28 cellular contexts compared by ENCODE assay signal in the genomic region with DNA sequence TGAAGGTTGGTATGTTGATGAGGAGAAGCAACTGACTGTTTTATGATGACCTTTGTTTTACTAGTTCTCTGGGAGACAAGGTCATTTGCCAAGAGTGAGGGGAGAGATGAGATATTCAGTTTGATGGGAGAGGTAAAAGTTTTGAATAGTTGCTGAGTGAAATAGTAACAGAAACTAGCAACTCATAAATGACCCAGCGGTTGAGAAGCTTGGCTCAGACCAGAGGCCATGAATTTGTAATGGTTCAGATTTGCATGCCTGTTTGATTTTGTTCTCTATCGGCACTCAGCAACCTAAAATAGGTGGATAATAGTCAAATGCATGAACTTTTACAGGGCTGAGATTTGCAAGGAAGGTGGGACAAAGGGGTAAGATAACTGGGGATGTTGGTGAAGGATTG.
"Had no signal": no experiment of that assay in that cellular context is flagged by ENCODE, and none has a peak within 500 bp of the region (broad histone marks: within the 10 kb centered on the region; RNA-seq: fewer than 3 reads in every experiment).

No MANE protein-coding gene starts in this region.

- H3K9me3 ChIP-seq: MG63, SJCRH30, SK-N-SH had no signal

- H3K36me3 ChIP-seq: MG63, SJCRH30 had no signal

- H3K4me1 ChIP-seq: SJCRH30 had no signal

- FAIRE-seq: astrocyte had no signal

- H3K27me3 ChIP-seq: SJCRH30 had no signal

- DNase-seq: activated CD4-positive, alpha-beta T cell treated with anti-CD3 and anti-CD28 coated beads for 36 hours; activated CD4-positive, alpha-beta T cell treated with anti-CD3 and anti-CD28 coated beads, Interleukin-2, amount 50 U/mL, for 1 hour; activated CD4-positive, CD25-positive, alpha-beta regulatory T cell; activated CD8-positive, alpha-beta memory T cell treated with anti-CD3 and anti-CD28 coated beads, Interleukin-2, amount 50 U/mL, for 48 hours; activated CD8-positive, alpha-beta T cell treated with anti-CD3 and anti-CD28 coated beads, Interleukin-2, amount 10 ng/mL, durations not matched to agents 7 days and 5 days; activated effector memory CD4-positive, alpha-beta T cell treated with anti-CD3 and anti-CD28 coated beads, Interleukin-2, amount 50 U/mL, for 16 hours; activated naive CD4-positive, alpha-beta T cell treated with anti-CD3 and anti-CD28 coated beads for 36 hours; activated T-cell treated with anti-CD3 and anti-CD28 coated beads, Interleukin-2, amount 50 U/mL, for 1 hour; amygdala; MG63; MV-4-11; NCI-H1092 treated with DMSO at 0.1 percent for 48 hours; NCI-H1417 treated with DMSO at 0.1 percent for 48 hours; NCI-H1694; NCI-H2029; NCI-H345; NCI-H510A; NCI-H526 treated with DMSO at 0.1 percent for 48 hours; NCI-H82; OCI-M1; RPMI8226; SJCRH30; SK-N-SH; T-helper 1 cell had no signal

- ATAC-seq: activated CD4-positive, alpha-beta T cell treated with anti-CD3 and anti-CD28 coated beads for 36 hours; activated CD8-positive, alpha-beta T cell treated with anti-CD3 and anti-CD28 coated beads, Interleukin-2, amount 10 ng/mL, durations not matched to agents 7 days and 5 days; Panc1; Right ventricle myocardium inferior had no signal

- H3K27ac ChIP-seq: SJCRH30, VCaP had no signal

- H3K4me2 ChIP-seq: SK-N-SH had no signal

- H3K4me3 ChIP-seq: MG63, SJCRH30 had no signal

- H3K9ac ChIP-seq: SK-N-SH had no signal
